8 cellular contexts compared by ENCODE assay signal in the genomic region with DNA sequence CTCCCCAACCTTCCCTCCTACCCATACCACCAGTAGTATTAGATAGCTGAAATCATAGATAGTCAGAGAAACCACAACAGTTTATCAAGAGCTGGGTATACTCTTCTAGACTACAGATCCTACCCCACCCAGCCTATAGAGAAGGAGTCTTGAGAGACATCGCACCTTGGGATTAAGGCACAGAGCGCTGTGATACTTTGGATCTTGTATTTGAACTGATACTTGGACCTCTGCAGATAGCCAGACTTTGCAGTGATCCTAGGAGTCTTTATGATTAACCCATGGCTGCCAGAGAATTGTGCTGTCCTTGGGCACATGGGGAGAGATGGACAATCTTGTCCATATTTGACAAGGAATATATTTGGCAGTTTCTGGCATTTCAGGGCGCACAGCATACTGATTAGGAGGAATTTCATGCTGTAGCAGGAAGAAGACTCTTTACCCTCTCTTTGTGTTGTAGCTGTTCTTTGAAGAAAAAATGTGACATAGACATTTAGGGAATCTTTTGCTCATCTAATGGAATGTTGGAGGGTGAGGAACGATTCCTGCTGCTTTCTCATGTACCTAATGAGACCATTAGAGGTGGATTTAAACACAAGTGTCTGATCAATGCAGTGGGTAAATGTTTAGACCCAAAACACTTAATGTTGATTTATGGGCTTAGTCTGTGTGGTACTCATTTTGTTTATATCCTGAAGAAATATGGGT. TPM values are rescaled to one million over a fixed set of nuclear protein-coding genes. Genes with fewer than 3 reads are reported as not detected.
DNase-seq lines count a peak whose midpoint lies in the region; ATAC-seq and TF ChIP-seq lines count a peak whose summit lies in the region.

No MANE protein-coding gene starts in this region.

- H3K4me3 ChIP-seq in ACC112 (ENCODE audit: low read depth, low read length) (peak overlapping the region; percentile 91), IMR-90 (ENCODE audit: insufficient read depth, low read depth, low read length) (peak overlapping the region; percentile 100), brain microvascular endothelial cell (ENCODE audit: low read depth, low read length) (peak overlapping the region; percentile 75), left lung (peak overlapping the region; percentile 42 to 60), testis (peak overlapping the region; percentile 61 to 64)

- H3K27me3 ChIP-seq in ACC112 (ENCODE audit: insufficient read depth, low read length) (no peaks in the 10 kb centered on the region), IMR-90 (ENCODE audit: control insufficient read depth, insufficient read depth, low read length) (no peaks in the 10 kb centered on the region), brain microvascular endothelial cell (replicated peaks) (no peaks in the 10 kb centered on the region), left lung (no peaks in the 10 kb centered on the region), testis (no peaks in the 10 kb centered on the region)

- peak overlapping the region; percentile 100 for H3K14ac ChIP-seq in IMR-90 (replicated peaks; ENCODE audit: low read depth, low read length)

- peak overlapping the region; percentile 94 for H2BK120ac ChIP-seq in IMR-90 (ENCODE audit: low read depth, low read length)

- H3K27ac ChIP-seq in ACC112 (ENCODE audit: low read depth, low read length): peak overlapping the region; percentile 89
- peak overlapping the region; percentile 95 for H3K27ac ChIP-seq in IMR-90 (ENCODE audit: insufficient read depth, low read length)
- H3K27ac ChIP-seq in brain microvascular endothelial cell: peak overlapping the region; percentile 75
- H3K27ac ChIP-seq in left lung: peak overlapping the region; percentile 82 to 95
- peak overlapping the region; percentile 83 to 88 for H3K27ac ChIP-seq in testis

- TF ChIP-seq CTCF in IMR-90 (conservative IDR thresholded peaks at IDR 0.05; ENCODE audit: low read depth, low read length) (no peak), brain microvascular endothelial cell (IDR thresholded peaks at IDR 0.05; ENCODE audit: low read depth, low read length, missing control alignments) (no peak), left lung (IDR thresholded peaks at IDR 0.05) (no peak), testis (IDR thresholded peaks at IDR 0.05) (no peak)

- H3K9me3 ChIP-seq in IMR-90 (ENCODE audit: control insufficient read depth, insufficient read depth, low read length) (no peaks in the 10 kb centered on the region), left lung (no peaks in the 10 kb centered on the region), testis (no peaks in the 10 kb centered on the region)

- peak overlapping the region; percentile 94 for H2BK15ac ChIP-seq in IMR-90 (ENCODE audit: low read depth, low read length)

- peak overlapping the region; percentile 99 for H2AK9ac ChIP-seq in IMR-90 (replicated peaks; ENCODE audit: low read depth, low read length, poor library complexity)

- H3K4me2 ChIP-seq in IMR-90 (ENCODE audit: low read depth, low read length): peak overlapping the region; percentile 100

- peak overlapping the region; percentile 99 for H3K56ac ChIP-seq in IMR-90 (ENCODE audit: extremely low read depth, insufficient read depth, low read length)

- peak overlapping the region; percentile 95 for H2BK20ac ChIP-seq in IMR-90 (ENCODE audit: low read depth, low read length)

- CTCF ChIA-PET in IMR-90 (lab: Yijun Ruan, JAX): interaction anchor here (0.5 to 1.3 kb wide), 3 partner anchors 13 to 47 kb away, joined by 3 to 9 read pairs (median 4); no protein-coding TSS in a partner anchor

- peak overlapping the region; percentile 98 for H4K91ac ChIP-seq in IMR-90 (ENCODE audit: insufficient read depth, low read depth, low read length)

- H3K4me1 ChIP-seq in ACC112 (ENCODE audit: control insufficient read depth, insufficient read depth, low read length, unreplicated experiment): peaks cover 48% of the 10 kb centered on the region
- H3K4me1 ChIP-seq in IMR-90 (ENCODE audit: control insufficient read depth, insufficient read depth, low read length): peaks cover 8% of the 10 kb centered on the region
- H3K4me1 ChIP-seq in left lung: peaks cover 26 to 70% of the 10 kb centered on the region in 2 donors
- peaks cover 14% of the 10 kb centered on the region for H3K4me1 ChIP-seq in testis

- H3K79me1 ChIP-seq in IMR-90 (ENCODE audit: low read depth in 1 of 2, low read length in 2 of 2): peaks cover 0 to 32% of the 10 kb centered on the region in 2 experiments; a peak in 2 of 4 replicates

- POLR2A ChIA-PET in IMR-90 (lab: Charles Lee; ENCODE audit: unreplicated experiment): no interaction called here

- H4K20me1 ChIP-seq in IMR-90 (ENCODE audit: insufficient read depth, low read length): no peaks in the 10 kb centered on the region; the same call in 1 of the 2 replicates

- no peak for TF ChIP-seq POLR2A in IMR-90 (IDR thresholded peaks at IDR 0.05; ENCODE audit: low read depth, low read length)
- TF ChIP-seq POLR2A in testis (IDR thresholded peaks at IDR 0.05): no peak

- no CpG with 5 or more reads among the region's 4 CpGs for WGBS in IMR-90 (ENCODE audit: extremely low coverage in 2 of 2, insufficient read length in 1 of 2), 2 experiments
- WGBS in testis, 2 donors: 5 to 15% methylated on average over 4 of the region's 4 CpGs

- intact Hi-C loops in IMR-90 (cut with micrococcal nuclease): no loop called here
- intact Hi-C loops in left lung (cut with DNase I): no loop called here
- intact Hi-C loops in testis (cut with DNase I; ENCODE audit: low total_unique reads): no loop called here

- peak overlapping the region; percentile 99 for H3K4ac ChIP-seq in IMR-90 (ENCODE audit: low read depth, low read length)

- peaks cover 55% of the 10 kb centered on the region for H3K79me2 ChIP-seq in ACC112 (ENCODE audit: control insufficient read depth, insufficient read depth, low read length, unreplicated experiment)

- BruUV-seq in IMR-90 (replicated peaks; lab: Mats Ljungman, UMichigan): no TSS peak

- in situ Hi-C loops in IMR-90 (cut with MboI; ENCODE audit: low sequenced_read_pairs) (loop anchor here (5.0 to 25.0 kb wide), 2 partner anchors 45 to 465 kb away; a partner anchor contains a TSS), brain microvascular endothelial cell (cut with HindIII; ENCODE audit: low pct_ligation_motif_present, low sequenced_read_pairs) (loop anchor here (25.0 kb wide), 1 partner anchor 90 kb away; no protein-coding TSS in a partner anchor)

- peak; percentile 3 for ATAC-seq in IMR-90 (ENCODE audit: low read depth)
- ATAC-seq in left lung: peak; percentile 6
- ATAC-seq in GM21529 (IDR thresholded peaks at IDR 0.05; ENCODE audit: unreplicated experiment): no peak
- no peak for ATAC-seq in HG02973 (IDR thresholded peaks at IDR 0.05; ENCODE audit: unreplicated experiment)

- peak overlapping the region; percentile 98 for H2AK5ac ChIP-seq in IMR-90 (ENCODE audit: low read depth, low read length)

- peak; percentile 13 for DNase-seq in IMR-90
- peak; percentile 13 for DNase-seq in brain microvascular endothelial cell
- DNase-seq in left lung: no peak
- no peak for DNase-seq in testis
- DNase-seq in NCI-H510A treated with DMSO at 0.1 percent for 48 hours (lab: John Stamatoyannopoulos, UW): no peak

- H4K8ac ChIP-seq in IMR-90 (ENCODE audit: low read depth in 2 of 2, low read length in 2 of 2): peak overlapping the region; percentile 81 to 97

- H3K18ac ChIP-seq in IMR-90 (ENCODE audit: low read depth, low read length): peak overlapping the region; percentile 99

- peaks cover under 1% of the 10 kb centered on the region; the same call in 1 of the 2 replicates for H3K36me3 ChIP-seq in ACC112 (ENCODE audit: insufficient read depth, low read length)
- H3K36me3 ChIP-seq in IMR-90 (ENCODE audit: control insufficient read depth, insufficient read depth, low read length): peaks cover 4% of the 10 kb centered on the region
- no peaks in the 10 kb centered on the region for H3K36me3 ChIP-seq in brain microvascular endothelial cell (replicated peaks)
- peaks cover 0 to 6% of the 10 kb centered on the region in 2 donors for H3K36me3 ChIP-seq in left lung
- H3K36me3 ChIP-seq in testis (ENCODE audit: low read depth, missing control alignments): no peaks in the 10 kb centered on the region

- no peak overlapping the region for H2AFZ ChIP-seq in ACC112 (ENCODE audit: low read length, unreplicated experiment)
- H2AFZ ChIP-seq in IMR-90 (replicated peaks; ENCODE audit: low read length, poor library complexity): peak overlapping the region; percentile 40

- H3K9ac ChIP-seq in IMR-90 (ENCODE audit: low read depth, low read length): peak overlapping the region; percentile 100

- TF ChIP-seq RAD21 in IMR-90 (IDR thresholded peaks at IDR 0.05; ENCODE audit: low read length): no peak

- dilution Hi-C loops in IMR-90 (cut with HindIII; ENCODE audit: low sequenced_read_pairs, unreplicated experiment): no loop called here

- H3K9me1 ChIP-seq in IMR-90 (ENCODE audit: insufficient read depth, low read length): peaks cover 6% of the 10 kb centered on the region

- H3K23ac ChIP-seq in IMR-90 (ENCODE audit: low read depth, low read length): peak overlapping the region; percentile 100

- H2BK5ac ChIP-seq in IMR-90 (ENCODE audit: low read depth, low read length, poor library complexity, severe bottlenecking): peak overlapping the region; percentile 100

- peak overlapping the region; percentile 97 for H4K5ac ChIP-seq in IMR-90 (ENCODE audit: low read depth, low read length)

RNA-seq across cellular contexts. Expression of a gene that starts 1.0 kb away (rescaled TPM):
- 28.3 and 38.0 TPM in 2 replicates for total RNA-seq in IMR-90 (2012; rRNA removed)
- 41.9 and 43.6 TPM in 2 replicates for polyA plus RNA-seq in IMR-90 (2012; rRNA removed)
- 15.4 and 18.3 TPM in 2 replicates for polyA plus RNA-seq in IMR-90 (2012; cell fraction: cytosol; rRNA removed)
- polyA plus RNA-seq in IMR-90 (2012; cell fraction: nucleus; rRNA removed; ENCODE audit: low replicate concordance): 30.3 and 56.5 TPM in 2 replicates
- total RNA-seq in left lung: 100 to 1,000 TPM in 1 of 2 donors, 10 to 100 TPM in 1; 81.2 to 113 TPM
- 10 to 100 TPM; 12.8 TPM for total RNA-seq in testis
- 15.8 TPM for polyA plus RNA-seq in testis (ENCODE audit: insufficient read depth, low read depth, low replicate concordance)

RNA-seq across cellular contexts. Expression of a gene that starts 34.7 kb away (rescaled TPM):
- total RNA-seq in IMR-90 (2012; rRNA removed): under 0.01 and 0.36 TPM in 2 replicates
- polyA plus RNA-seq in IMR-90 (2012; rRNA removed): 0.21 and 0.40 TPM in 2 replicates
- polyA plus RNA-seq in IMR-90 (2012; cell fraction: cytosol; rRNA removed): 0.08 and 0.20 TPM in 2 replicates
- 0.45 and 0.94 TPM in 2 replicates for polyA plus RNA-seq in IMR-90 (2012; cell fraction: nucleus; rRNA removed; ENCODE audit: low replicate concordance)
- 1 to 10 TPM; 3.0 to 5.9 TPM for total RNA-seq in left lung
- 1 to 10 TPM; 3.8 to 4.7 TPM for total RNA-seq in testis
- polyA plus RNA-seq in testis (ENCODE audit: insufficient read depth, low read depth, low replicate concordance): 2.2 TPM

RNA-seq across cellular contexts. Expression of a gene that starts 54.3 kb away (rescaled TPM):
- total RNA-seq in IMR-90 (2012; rRNA removed) (1.4 and 1.8 TPM in 2 replicates), left lung (1 to 10 TPM; 2.5 to 3.3 TPM), testis (1 to 10 TPM; 6.8 to 6.9 TPM)
- polyA plus RNA-seq in IMR-90 (2012; rRNA removed) (1.7 TPM in 2 replicates), testis (ENCODE audit: insufficient read depth, low read depth, low replicate concordance) (2.6 TPM)
- 1.2 and 1.4 TPM in 2 replicates for polyA plus RNA-seq in IMR-90 (2012; cell fraction: cytosol; rRNA removed)
- 2.0 and 4.2 TPM in 2 replicates for polyA plus RNA-seq in IMR-90 (2012; cell fraction: nucleus; rRNA removed; ENCODE audit: low replicate concordance)

Comparison
In these comparisons a context has a peak if more than half of its experiments do, and no peak if none do; other contexts are left out.
1. ATAC-seq: peak in IMR-90 (single experiment) and left lung (single experiment); none in GM21529 (single experiment) and HG02973 (single experiment).
2. DNase-seq: peak in IMR-90 (single experiment) and brain microvascular endothelial cell (single experiment); none in left lung (0 of 2), testis (single experiment) and NCI-H510A treated with DMSO at 0.1 percent for 48 hours (single experiment).
3. Peak in every context shown above with its lines, with median percentiles within 50 percentile points of each other: H3K27ac ChIP-seq and H3K4me3 ChIP-seq.